ENCODE assay signal across 7 cellular contexts in genomic region chr7:87907136-87907906, GRCh38. TPM values are rescaled to one million over a fixed set of nuclear protein-coding genes. Genes with fewer than 3 reads are reported as not detected.
DNase-seq lines count a peak whose midpoint lies in the region; ATAC-seq, FAIRE-seq and TF ChIP-seq lines count a peak whose summit lies in the region.
"Not testable (repeated sequence)": the region's sequence is repeated elsewhere in the genome, so short reads cannot be mapped to it uniquely, and the experiment has no call there.

No MANE protein-coding gene starts in this region.

- not testable (repeated sequence) for H3K4me3 ChIP-seq in CD8-positive, alpha-beta memory T cell (ENCODE audit: low read length); SK-N-SH (ENCODE audit: low read depth in 2 of 2, low read length in 1 of 2); cardiac fibroblast (replicated peaks in 1 of 2; ENCODE audit: low read depth in 2 of 2, low read length in 2 of 2); fibroblast of pulmonary artery (replicated peaks; ENCODE audit: low read depth, low read length)

- not testable (repeated sequence) for H3K27me3 Mint-ChIP-seq in CD8-positive, alpha-beta memory T cell; activated naive CD4-positive, alpha-beta T cell treated with anti-CD3 and anti-CD28 coated beads, Interleukin-2, amount 10 ng/mL, durations not matched to agents 7 days and 5 days; naive thymus-derived CD8-positive, alpha-beta T cell

- CTCF ChIA-PET in CD8-positive, alpha-beta memory T cell (lab: Charles Lee); activated naive CD4-positive, alpha-beta T cell treated with anti-CD3 and anti-CD28 coated beads, Interleukin-2, amount 10 ng/mL, durations not matched to agents 7 days and 5 days (lab: Charles Lee): not testable (repeated sequence)
- CTCF ChIA-PET in SK-N-SH (lab: Yijun Ruan, JAX) = interaction anchor here (0.9 to 2.9 kb wide), 5 partner anchors 12 to 197 kb away, joined by 3 to 10 read pairs (median 3); no protein-coding TSS in a partner anchor

- not testable (repeated sequence) for H3F3A ChIP-seq in SK-N-SH (replicated peaks; ENCODE audit: insufficient read depth)

- not testable (repeated sequence) for H3K9ac ChIP-seq in SK-N-SH

- POLR2A ChIA-PET in CD8-positive, alpha-beta memory T cell (lab: Charles Lee); SK-N-SH (lab: Yijun Ruan, JAX); naive thymus-derived CD8-positive, alpha-beta T cell (lab: Charles Lee): not testable (repeated sequence)

- H3K4me3 Mint-ChIP-seq in CD8-positive, alpha-beta memory T cell; activated naive CD4-positive, alpha-beta T cell treated with anti-CD3 and anti-CD28 coated beads, Interleukin-2, amount 10 ng/mL, durations not matched to agents 7 days and 5 days; naive thymus-derived CD8-positive, alpha-beta T cell: not testable (repeated sequence)

- not testable (repeated sequence) for H3K27ac ChIP-seq in CD8-positive, alpha-beta memory T cell (ENCODE audit: low read depth, low read length); SK-N-SH (ENCODE audit: low read depth in 2 of 2, low read length in 1 of 2)

- not testable (repeated sequence) for H3K9me3 ChIP-seq in CD8-positive, alpha-beta memory T cell (ENCODE audit: low read length); SK-N-SH

- H3K27ac Mint-ChIP-seq in CD8-positive, alpha-beta memory T cell = peak overlapping the region in 5 of 8 donors; percentile 15 to 62 (median 27)
- H3K27ac Mint-ChIP-seq in activated naive CD4-positive, alpha-beta T cell treated with anti-CD3 and anti-CD28 coated beads, Interleukin-2, amount 10 ng/mL, durations not matched to agents 7 days and 5 days = peak overlapping the region; percentile 7
- H3K27ac Mint-ChIP-seq in naive thymus-derived CD8-positive, alpha-beta T cell = peak overlapping the region in 8 of 10 donors; percentile 0 to 77 (median 48)

- not testable (repeated sequence) for TF ChIP-seq CTCF in SK-N-SH (IDR thresholded peaks at IDR 0.05); cardiac fibroblast (IDR thresholded peaks at IDR 0.05; ENCODE audit: low read depth, low read length); fibroblast of pulmonary artery (IDR thresholded peaks at IDR 0.05; ENCODE audit: low read length, missing control alignments)

- H3K4me1 ChIP-seq in CD8-positive, alpha-beta memory T cell (ENCODE audit: insufficient read depth, low read length); SK-N-SH (ENCODE audit: control insufficient read depth in 1 of 2, insufficient read depth in 2 of 2, low read depth in 1 of 2, low read length in 1 of 2): not testable (repeated sequence)

- not testable (repeated sequence) for H3K27me3 ChIP-seq in CD8-positive, alpha-beta memory T cell (ENCODE audit: insufficient read depth, low read length, poor library complexity, severe bottlenecking); SK-N-SH (ENCODE audit: insufficient read depth)

- not testable (repeated sequence) for DNase-seq in CD8-positive, alpha-beta memory T cell; GM19239 (ENCODE audit: insufficient read length, low spot score); SK-N-SH; activated naive CD4-positive, alpha-beta T cell treated with anti-CD3 and anti-CD28 coated beads, Interleukin-2, amount 10 ng/mL, durations not matched to agents 7 days and 5 days; naive thymus-derived CD8-positive, alpha-beta T cell
- DNase-seq in cardiac fibroblast (ENCODE audit: low read depth in 2 of 2) = peak; percentile 53 to 55
- peak; percentile 70 for DNase-seq in fibroblast of pulmonary artery (ENCODE audit: low read depth)

- 97% methylated on average over 3 of the region's 3 CpGs for WGBS in SK-N-SH (ENCODE audit: low lambda C conversion rate)

- ATAC-seq in naive thymus-derived CD8-positive, alpha-beta T cell = not testable (repeated sequence)

- not testable (repeated sequence) for H3K79me2 ChIP-seq in SK-N-SH (ENCODE audit: insufficient read depth)

- H4K20me1 ChIP-seq in SK-N-SH (ENCODE audit: insufficient read depth) = not testable (repeated sequence)

- H3K9me3 Mint-ChIP-seq in CD8-positive, alpha-beta memory T cell; activated naive CD4-positive, alpha-beta T cell treated with anti-CD3 and anti-CD28 coated beads, Interleukin-2, amount 10 ng/mL, durations not matched to agents 7 days and 5 days; naive thymus-derived CD8-positive, alpha-beta T cell: not testable (repeated sequence)

- peaks cover 0 to 40% (median 12%) of the 10 kb centered on the region in 3 donors for H3K36me3 Mint-ChIP-seq in CD8-positive, alpha-beta memory T cell
- peaks cover 22% of the 10 kb centered on the region for H3K36me3 Mint-ChIP-seq in activated naive CD4-positive, alpha-beta T cell treated with anti-CD3 and anti-CD28 coated beads, Interleukin-2, amount 10 ng/mL, durations not matched to agents 7 days and 5 days
- peaks cover 0 to 45% (median 8%) of the 10 kb centered on the region in 3 donors for H3K36me3 Mint-ChIP-seq in naive thymus-derived CD8-positive, alpha-beta T cell

- H3K36me3 ChIP-seq in CD8-positive, alpha-beta memory T cell (ENCODE audit: insufficient read depth, low read length) = not testable (repeated sequence)
- peaks cover 15 to 30% of the 10 kb centered on the region in 2 experiments for H3K36me3 ChIP-seq in SK-N-SH (replicated peaks in 1 of 2; ENCODE audit: control insufficient read depth in 1 of 2, insufficient read depth in 2 of 2, low read length in 1 of 2)

- peak; percentile 83 for FAIRE-seq in GM19239 (lab: Jason Lieb, UNC)

- H2AFZ ChIP-seq in SK-N-SH (ENCODE audit: low read depth) = peak overlapping the region; percentile 82

- not testable (repeated sequence) for H3K9me2 ChIP-seq in SK-N-SH

- not testable (repeated sequence) for H3K4me2 ChIP-seq in SK-N-SH

- not testable (repeated sequence) for TF ChIP-seq EP300 in SK-N-SH (IDR thresholded peaks at IDR 0.05; ENCODE audit: borderline replicate concordance in 1 of 2, low read depth in 1 of 2, low read length in 1 of 2)

- not testable (repeated sequence) for TF ChIP-seq RAD21 in SK-N-SH (IDR thresholded peaks at IDR 0.05; ENCODE audit: low read length)

- not testable (repeated sequence) for H3K4me1 Mint-ChIP-seq in CD8-positive, alpha-beta memory T cell; activated naive CD4-positive, alpha-beta T cell treated with anti-CD3 and anti-CD28 coated beads, Interleukin-2, amount 10 ng/mL, durations not matched to agents 7 days and 5 days; naive thymus-derived CD8-positive, alpha-beta T cell

TF ChIP-seq in SK-N-SH, 30 proteins besides CTCF, POLR2A, EP300 and RAD21:
- TF ChIP-seq GATA2 (CRISPR knock-in tag; IDR thresholded peaks at IDR 0.05) = peak; percentile 9; the same call in 1 of the 2 replicates

RNA-seq across cellular contexts. Expression of gene ADAM22, which starts 26.7 kb away (rescaled TPM):
- 1 to 10 TPM; 4.3 to 4.7 TPM for total RNA-seq in CD8-positive, alpha-beta memory T cell
- 2.3 TPM for polyA plus RNA-seq in CD8-positive, alpha-beta memory T cell
- polyA plus RNA-seq in SK-N-SH (2012; rRNA removed) = 3.0 and 4.8 TPM in 2 replicates
- 5.2 and 6.7 TPM in 2 replicates for polyA plus RNA-seq in SK-N-SH (2012; cell fraction: cytosol; rRNA removed)
- 4.6 and 7.5 TPM in 2 replicates for polyA plus RNA-seq in SK-N-SH (2012; cell fraction: nucleus; rRNA removed)
- 1 to 10 TPM; 7.8 to 9.2 TPM for total RNA-seq in naive thymus-derived CD8-positive, alpha-beta T cell
- 1 to 10 TPM in 1 of 3 donors, under 1 TPM in 2; 0.60 to 1.6 (median 0.91) TPM for polyA plus RNA-seq in naive thymus-derived CD8-positive, alpha-beta T cell

RNA-seq across cellular contexts. Expression of gene DBF4, which starts 31.0 kb away (rescaled TPM):
- 10 to 100 TPM; 63.9 to 67.1 TPM for total RNA-seq in CD8-positive, alpha-beta memory T cell
- 30.4 TPM for polyA plus RNA-seq in CD8-positive, alpha-beta memory T cell
- 5.1 and 7.6 TPM in 2 replicates for polyA plus RNA-seq in SK-N-SH (2012; rRNA removed)
- polyA plus RNA-seq in SK-N-SH (2012; cell fraction: cytosol; rRNA removed) = 8.5 and 11.3 TPM in 2 replicates
- 4.5 and 7.5 TPM in 2 replicates for polyA plus RNA-seq in SK-N-SH (2012; cell fraction: nucleus; rRNA removed)
- total RNA-seq in naive thymus-derived CD8-positive, alpha-beta T cell = 10 to 100 TPM; 33.3 to 33.4 TPM
- 10 to 100 TPM; 23.4 to 32.6 (median 24.6) TPM for polyA plus RNA-seq in naive thymus-derived CD8-positive, alpha-beta T cell

RNA-seq across cellular contexts. Expression of gene SLC25A40, which starts 31.2 kb away (rescaled TPM):
- total RNA-seq in CD8-positive, alpha-beta memory T cell = 10 to 100 TPM; 32.8 to 37.9 TPM
- 13.7 TPM for polyA plus RNA-seq in CD8-positive, alpha-beta memory T cell
- polyA plus RNA-seq in SK-N-SH (2012; rRNA removed) = 5.5 and 8.5 TPM in 2 replicates
- 8.7 and 8.8 TPM in 2 replicates for polyA plus RNA-seq in SK-N-SH (2012; cell fraction: cytosol; rRNA removed)
- 5.5 and 12.7 TPM in 2 replicates for polyA plus RNA-seq in SK-N-SH (2012; cell fraction: nucleus; rRNA removed)
- total RNA-seq in naive thymus-derived CD8-positive, alpha-beta T cell = 10 to 100 TPM; 22.9 to 38.1 TPM
- polyA plus RNA-seq in naive thymus-derived CD8-positive, alpha-beta T cell = 10 to 100 TPM in 1 of 3 donors, 1 to 10 TPM in 2; 9.0 to 14.9 (median 9.5) TPM
